ENCODE assay signal across 16 cellular contexts in the genomic region with DNA sequence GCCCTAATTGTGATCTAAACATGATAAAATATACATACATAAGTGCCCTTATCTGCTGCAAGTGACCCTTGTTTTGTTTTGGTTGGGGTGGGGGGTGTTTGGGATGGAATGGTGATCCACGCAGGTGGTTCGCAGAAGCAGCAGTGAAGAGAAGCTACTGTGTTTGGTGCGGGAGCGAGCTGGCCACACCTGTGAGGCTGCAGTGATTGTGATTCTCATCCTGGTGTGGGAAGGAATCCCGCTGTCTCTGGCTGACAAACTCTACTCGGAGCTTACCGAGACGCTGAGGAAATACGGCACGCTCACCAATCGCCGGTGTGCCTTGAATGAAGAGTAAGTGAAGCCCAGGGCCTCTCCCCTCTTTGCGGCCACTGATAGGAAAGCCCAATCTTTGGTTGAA.
DNase-seq lines count a peak whose midpoint lies in the region; ATAC-seq, FAIRE-seq and TF ChIP-seq lines count a peak whose summit lies in the region.
"Had no signal": no experiment of that assay in that cellular context is flagged by ENCODE, and none has a peak within 500 bp of the region (broad histone marks: within the 10 kb centered on the region; RNA-seq: fewer than 3 reads in every experiment).

No MANE protein-coding gene starts in this region.

- no peak for TF ChIP-seq EP300 in GM12878 (IDR thresholded peaks at IDR 0.05; ENCODE audit: borderline replicate concordance in 1 of 2, control insufficient read depth in 1 of 2, low read depth in 2 of 2, low read length in 2 of 2)

- H3K4me1 ChIP-seq in GM23338 (ENCODE audit: insufficient read depth) (no peaks in the 10 kb centered on the region), GM12878 (ENCODE audit: control insufficient read depth, insufficient read depth, low read length) (no peaks in the 10 kb centered on the region)
- H3K4me1 ChIP-seq: Caco-2 had no signal

- H3K79me2 ChIP-seq in GM23338 (replicated peaks; ENCODE audit: insufficient read depth), result no peaks in the 10 kb centered on the region
- H3K79me2 ChIP-seq in GM12878 (ENCODE audit: control insufficient read depth, insufficient read depth, low read length), result peaks cover 5% of the 10 kb centered on the region; the same call in 1 of the 2 replicates

- DNase-seq in GM23338 (ENCODE audit: low spot score), result peak; percentile 10
- no peak for DNase-seq in GM12878 (ENCODE audit: low read depth, low spot score)
- no peak for DNase-seq in nephron progenitor cell
- DNase-seq in H4 (ENCODE audit: low spot score), result no peak
- DNase-seq in activated CD4-positive, alpha-beta T cell treated with anti-CD3 and anti-CD28 coated beads, Interleukin-2, amount 50 U/mL, for 4 hours, result no peak
- DNase-seq: AML-193; Caco-2; CD4-positive, alpha-beta T cell; HCEC 1CT had no signal

- no peak overlapping the region for H3K4me2 ChIP-seq in GM23338
- H3K4me2 ChIP-seq in GM12878 (ENCODE audit: control insufficient read depth, insufficient read depth), result no peak overlapping the region

- H2AFZ ChIP-seq in GM23338 (no peak overlapping the region), GM12878 (ENCODE audit: control insufficient read depth, low read depth, low read length) (no peak overlapping the region)

- H3K9me2 ChIP-seq in GM23338 (ENCODE audit: insufficient read depth), result no peaks in the 10 kb centered on the region

- POLR2A ChIA-PET in GM12878 (lab: Charles Lee), result no interaction called here

- no peaks in the 10 kb centered on the region for H3K9me3 Mint-ChIP-seq in GM23338
- no peaks in the 10 kb centered on the region for H3K9me3 Mint-ChIP-seq in nephron progenitor cell
- H3K9me3 Mint-ChIP-seq: CD4-positive, alpha-beta T cell had no signal

- intact Hi-C loops in GM12878 (cut with micrococcal nuclease; ENCODE audit: unreplicated experiment), result no loop called here

- H4K20me1 ChIP-seq in GM23338 (replicated peaks; ENCODE audit: insufficient read depth), result no peaks in the 10 kb centered on the region
- H4K20me1 ChIP-seq in GM12878 (ENCODE audit: control insufficient read depth, insufficient read depth), result no peaks in the 10 kb centered on the region

- no peak overlapping the region for H3K9ac ChIP-seq in GM12878 (ENCODE audit: control insufficient read depth, insufficient read depth, low read length)

- no peak overlapping the region for H3K27ac Mint-ChIP-seq in GM23338
- peak overlapping the region; percentile 57 for H3K27ac Mint-ChIP-seq in nephron progenitor cell
- H3K27ac Mint-ChIP-seq: CD4-positive, alpha-beta T cell had no signal

- no peaks in the 10 kb centered on the region for H3F3A ChIP-seq in GM23338 (replicated peaks; ENCODE audit: low read depth)

- BruUV-seq in GM12878 (replicated peaks; lab: Mats Ljungman, UMichigan), result no TSS peak

- H3K4me3 ChIP-seq in GM23338 (no peak overlapping the region), GM12878 (no peak overlapping the region)

- in situ Hi-C loops in GM12878 (cut with MboI), result no loop called here

- H3K4me1 Mint-ChIP-seq in GM23338 (peaks cover 6% of the 10 kb centered on the region; the same call in 2 of the 3 replicates), nephron progenitor cell (no peaks in the 10 kb centered on the region)

- WGBS in GM12878 (ENCODE audit: insufficient coverage, insufficient replicate concordance, low lambda C conversion rate, missing lambda C conversion rate), result 99% methylated on average over 13 of the region's 13 CpGs

- ATAC-seq in GM23338, result peak; percentile 85
- no peak for ATAC-seq in GM12878
- no peak for ATAC-seq in HG02885 (IDR thresholded peaks at IDR 0.05; ENCODE audit: poor library complexity, unreplicated experiment)

- H3K36me3 Mint-ChIP-seq in GM23338 (ENCODE audit: low read depth), result no peaks in the 10 kb centered on the region
- peaks cover 14% of the 10 kb centered on the region for H3K36me3 Mint-ChIP-seq in nephron progenitor cell (ENCODE audit: low read depth)

- CTCF ChIA-PET in GM12878 (lab: Yijun Ruan, JAX), result no interaction called here

- H3K27me3 ChIP-seq in GM23338 (ENCODE audit: insufficient read depth) (no peaks in the 10 kb centered on the region), GM12878 (replicated peaks in 1 of 2; ENCODE audit: control insufficient read depth in 2 of 2, insufficient read depth in 2 of 2, low read length in 1 of 2) (no peaks in the 10 kb centered on the region)

- RAD21 ChIA-PET in GM12878 (lab: Charles Lee; ENCODE audit: unreplicated experiment), result no interaction called here

- TF ChIP-seq RAD21 in GM12878 (IDR thresholded peaks at IDR 0.05; ENCODE audit: insufficient read depth, low read depth, low read length), result no peak

- H3K36me3 ChIP-seq in GM23338 (ENCODE audit: insufficient read depth) (no peaks in the 10 kb centered on the region), GM12878 (ENCODE audit: control insufficient read depth in 2 of 2, insufficient read depth in 2 of 2, low read length in 1 of 2) (peaks cover 2 to 26% of the 10 kb centered on the region in 2 experiments; a peak in 3 of 4 replicates)

- H3K27me3 Mint-ChIP-seq in GM23338 (ENCODE audit: insufficient read depth, low read depth, poor library complexity) (peaks cover 2% of the 10 kb centered on the region), nephron progenitor cell (ENCODE audit: low read depth, poor library complexity) (no peaks in the 10 kb centered on the region)
- H3K27me3 Mint-ChIP-seq: CD4-positive, alpha-beta T cell had no signal

- TF ChIP-seq POLR2A in GM12878 (IDR thresholded peaks at IDR 0.05; ENCODE audit: low read depth, low read length), result no peak

- no peak for FAIRE-seq in GM12878 (lab: Jason Lieb, UNC)
- FAIRE-seq: A204.1, D721Med, G401.6, H1 had no signal

- TF ChIP-seq CTCF in GM23338 (conservative IDR thresholded peaks at IDR 0.05; ENCODE audit: low read depth in 2 of 2), result no peak
- TF ChIP-seq CTCF in GM12878 (IDR thresholded peaks at IDR 0.05 in 2 of 3, conservative IDR thresholded peaks at IDR 0.05 in 1 of 3; ENCODE audit: control insufficient read depth in 2 of 3, extremely low read depth in 1 of 3, insufficient read depth in 1 of 3, low read depth in 3 of 3, low read length in 3 of 3), result no peak
- TF ChIP-seq CTCF in nephron progenitor cell (IDR thresholded peaks at IDR 0.05), result no peak

- SMC1A ChIA-PET in GM12878 (lab: Charles Lee; ENCODE audit: uncharacterized antibody, unreplicated experiment), result interaction anchor here (1.7 kb wide), 1 partner anchor 14 kb away, joined by 3 read pairs; no protein-coding TSS in a partner anchor

- H3K9me3 ChIP-seq in GM12878 (replicated peaks; ENCODE audit: control insufficient read depth, insufficient read depth, low read length), result peaks cover 12% of the 10 kb centered on the region
- H3K9me3 ChIP-seq: Caco-2 had no signal

- H3K4me3 Mint-ChIP-seq in GM23338 (no peak overlapping the region), nephron progenitor cell (no peak overlapping the region)
- H3K4me3 Mint-ChIP-seq: CD4-positive, alpha-beta T cell had no signal

- H3K27ac ChIP-seq in GM23338 (ENCODE audit: low read depth) (no peak overlapping the region), GM12878 (ENCODE audit: control insufficient read depth, insufficient read depth) (no peak overlapping the region)
- H3K27ac ChIP-seq: C4-2B, HL-60 had no signal

TF ChIP-seq in GM23338, 12 proteins besides CTCF, POLR2A, EP300 and RAD21 (continues in another document):
- TF ChIP-seq POLR2AphosphoS5 (IDR thresholded peaks at IDR 0.05; ENCODE audit: low read depth) (no peak), EZH2 (IDR thresholded peaks at IDR 0.05; ENCODE audit: low read depth, unreplicated experiment) (no peak), ZNF331 (CRISPR knock-in tag; IDR thresholded peaks at IDR 0.05; ENCODE audit: low read depth) (no peak)

TF ChIP-seq in GM12878, 131 proteins besides CTCF, POLR2A, EP300 and RAD21:
- no peak for TF ChIP-seq ZBED1 (IDR thresholded peaks at IDR 0.05; ENCODE audit: borderline replicate concordance)
- no peak for TF ChIP-seq HDAC2 (IDR thresholded peaks at IDR 0.05)
- TF ChIP-seq, protein P1, sequence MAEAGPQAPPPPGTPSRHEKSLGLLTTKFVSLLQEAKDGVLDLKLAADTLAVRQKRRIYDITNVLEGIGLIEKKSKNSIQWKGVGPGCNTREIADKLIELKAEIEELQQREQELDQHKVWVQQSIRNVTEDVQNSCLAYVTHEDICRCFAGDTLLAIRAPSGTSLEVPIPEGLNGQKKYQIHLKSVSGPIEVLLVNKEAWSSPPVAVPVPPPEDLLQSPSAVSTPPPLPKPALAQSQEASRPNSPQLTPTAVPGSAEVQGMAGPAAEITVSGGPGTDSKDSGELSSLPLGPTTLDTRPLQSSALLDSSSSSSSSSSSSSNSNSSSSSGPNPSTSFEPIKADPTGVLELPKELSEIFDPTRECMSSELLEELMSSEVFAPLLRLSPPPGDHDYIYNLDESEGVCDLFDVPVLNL (IDR thresholded peaks at IDR 0.05; ENCODE audit: low read depth, low read length), result no peak
- TF ChIP-seq POLR2AphosphoS5 (IDR thresholded peaks at IDR 0.05; ENCODE audit: low read length), result 0 out of 2 replicates have a peak, but pooled peaks have one; percentile 44
